In the genomic region with DNA sequence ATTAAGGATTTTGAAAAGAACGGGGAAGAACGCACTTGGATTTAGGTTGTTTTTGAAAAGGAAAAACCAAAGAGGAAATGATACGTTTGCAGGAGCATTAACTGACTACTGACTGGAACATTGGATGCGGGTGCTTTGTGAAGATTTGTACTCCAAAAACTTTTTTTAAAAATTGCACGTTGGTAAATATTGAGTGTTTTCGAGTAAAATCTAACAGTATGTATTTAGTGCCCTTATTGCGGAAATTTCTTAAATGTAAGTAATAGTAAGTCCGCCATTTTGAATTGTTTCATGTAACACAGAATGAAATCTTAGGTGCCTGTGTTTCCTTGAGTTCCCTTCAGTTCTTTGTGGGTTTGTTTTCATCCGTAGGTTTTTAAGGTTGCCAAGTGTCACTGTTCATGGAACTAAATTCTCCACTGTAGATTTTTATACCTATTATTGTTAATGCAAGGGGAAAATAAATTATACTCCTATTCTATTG, we compare ENCODE assay signal across 10 cellular contexts. TPM values are rescaled to one million over a fixed set of nuclear protein-coding genes. Genes with fewer than 3 reads are reported as not detected.
A peak's percentile ranks its signal among the peaks of the same experiment; 100 is the strongest.
DNase-seq lines count a peak whose midpoint lies in the region; FAIRE-seq and TF ChIP-seq lines count a peak whose summit lies in the region.
"Had no signal": no experiment of that assay in that cellular context is flagged by ENCODE, and none has a peak within 500 bp of the region (broad histone marks: within the 10 kb centered on the region; RNA-seq: fewer than 3 reads in every experiment).

No MANE protein-coding gene starts in this region.

- H2BK120ac ChIP-seq in H1 (replicated peaks; ENCODE audit: low read depth, low read length) = no peak overlapping the region

- no peak overlapping the region for H2BK20ac ChIP-seq in H1 (ENCODE audit: low read length)

- H3K27ac ChIP-seq in H1 (ENCODE audit: low read depth, low read length) = peak overlapping the region; percentile 87
- H3K27ac ChIP-seq: body of pancreas had no signal

- peak overlapping the region; percentile 79 for H2AFZ ChIP-seq in H1 (ENCODE audit: low read length)

- FAIRE-seq in H1 (lab: Jason Lieb, UNC) = peak; percentile 39

- H3K36me3 Mint-ChIP-seq in progenitor cell of endocrine pancreas (ENCODE audit: insufficient read depth) = no peaks in the 10 kb centered on the region

- peak overlapping the region; percentile 76 to 93 (median 84) for H3K9ac ChIP-seq in H1 (replicated peaks in 1 of 4; ENCODE audit: extremely low read depth in 1 of 4, low read depth in 3 of 4, low read length in 3 of 4)

- H3K27me3 Mint-ChIP-seq in progenitor cell of endocrine pancreas = no peaks in the 10 kb centered on the region

- TF ChIP-seq CTCF in H1 (IDR thresholded peaks at IDR 0.05; ENCODE audit: control extremely low read depth in 1 of 3, insufficient read depth in 1 of 3, low read depth in 1 of 3, low read length in 3 of 3) (no peak), progenitor cell of endocrine pancreas (IDR thresholded peaks at IDR 0.05; ENCODE audit: unreplicated experiment) (no peak)

- H3K36me3 ChIP-seq in H1 (ENCODE audit: control insufficient read depth in 2 of 4, insufficient read depth in 4 of 4, low read length in 3 of 4) = peaks cover 0 to 3% (median 0%) of the 10 kb centered on the region in 4 experiments; a peak in 2 of 8 replicates

- no peaks in the 10 kb centered on the region for H3K9me3 Mint-ChIP-seq in progenitor cell of endocrine pancreas (ENCODE audit: low read depth)

- H2BK15ac ChIP-seq in H1 (ENCODE audit: low read length) = no peak overlapping the region

- no peaks in the 10 kb centered on the region; a peak in 1 of 4 replicates for H3K9me3 ChIP-seq in H1 (ENCODE audit: insufficient read depth in 2 of 2, low read depth in 1 of 2, low read length in 1 of 2)
- H3K9me3 ChIP-seq: body of pancreas had no signal

- no peaks in the 10 kb centered on the region for H3K79me1 ChIP-seq in H1 (ENCODE audit: low read depth, low read length)

- no peak overlapping the region for H4K8ac ChIP-seq in H1 (ENCODE audit: extremely low read depth, insufficient read depth, low read length)

- H4K91ac ChIP-seq in H1 (replicated peaks; ENCODE audit: insufficient read length, low read length) = no peak overlapping the region

- TF ChIP-seq POLR2A in H1 (IDR thresholded peaks at IDR 0.05; ENCODE audit: control extremely low read depth in 1 of 2, low read depth in 2 of 2, low read length in 2 of 2) = no peak

- H3K4me3 Mint-ChIP-seq in progenitor cell of endocrine pancreas (ENCODE audit: low read depth) = peak overlapping the region; percentile 97

- no peak for TF ChIP-seq RAD21 in H1 (IDR thresholded peaks at IDR 0.05 in 1 of 2, conservative IDR thresholded peaks at IDR 0.05 in 1 of 2; ENCODE audit: low read depth in 2 of 2, low read length in 2 of 2)

- H3K4me2 ChIP-seq in H1 (ENCODE audit: insufficient read depth in 1 of 2, low read depth in 2 of 2, low read length in 2 of 2) = peak overlapping the region; percentile 45 to 60

- no peak overlapping the region for H2BK12ac ChIP-seq in H1 (ENCODE audit: low read depth, low read length)

- POLR2A ChIA-PET in H1 (lab: Charles Lee; ENCODE audit: partially characterized antibody) = interaction anchor here (11.7 kb wide), 1 partner anchor 14 kb away, joined by 251 read pairs; a partner anchor contains a TSS

- H3K23ac ChIP-seq in H1 (ENCODE audit: insufficient read length) = no peak overlapping the region

- TF ChIP-seq EP300 in H1 (IDR thresholded peaks at IDR 0.05; ENCODE audit: borderline replicate concordance in 1 of 2, low read depth in 2 of 2, low read length in 2 of 2) = no peak

- peak overlapping the region; percentile 52 to 95 (median 74) for H3K4me3 ChIP-seq in H1 (ENCODE audit: extremely low read depth in 1 of 4, insufficient read depth in 2 of 4, low read depth in 3 of 4, low read length in 4 of 4)
- H3K4me3 ChIP-seq: body of pancreas had no signal

- H3K14ac ChIP-seq in H1 (ENCODE audit: insufficient read length) = no peak overlapping the region

- H3K4me1 Mint-ChIP-seq in progenitor cell of endocrine pancreas (ENCODE audit: low read depth) = peaks cover 9% of the 10 kb centered on the region

- H3K4ac ChIP-seq in H1 (replicated peaks; ENCODE audit: insufficient read length, low read depth, low read length) = no peak overlapping the region

- no peak overlapping the region for H2AK5ac ChIP-seq in H1 (ENCODE audit: low read depth, low read length)

- H3K79me2 ChIP-seq in H1 (ENCODE audit: control insufficient read depth in 1 of 2, insufficient read depth in 2 of 2, low read length in 2 of 2) = peaks cover 0 to 52% of the 10 kb centered on the region in 2 experiments; a peak in 2 of 4 replicates

- no peak overlapping the region for H2BK5ac ChIP-seq in H1 (ENCODE audit: low read depth, low read length)

- DNase-seq in SIG-M5 treated with dmso at 0.1 percent for 504 hours (lab: John Stamatoyannopoulos, UW; ENCODE audit: unreplicated experiment) = peak; percentile 38
- no peak for DNase-seq in SIG-M5 (lab: John Stamatoyannopoulos, UW)
- peak; percentile 42 for DNase-seq in NCI-H524 treated with DMSO at 0.1 percent for 48 hours (lab: John Stamatoyannopoulos, UW)
- DNase-seq in H1 (ENCODE audit: low read depth in 1 of 2, low spot score in 2 of 2) = no peak
- DNase-seq in progenitor cell of endocrine pancreas (ENCODE audit: low spot score, unreplicated experiment) = no peak
- DNase-seq in epidermal melanocyte (ENCODE audit: insufficient read length, low spot score) = no peak
- DNase-seq in UCSD-AML1 (lab: John Stamatoyannopoulos, UW; ENCODE audit: unreplicated experiment) = no peak
- DNase-seq in HuH-7 (ENCODE audit: low spot score) = no peak

- CTCF ChIA-PET in H1 (lab: Charles Lee; ENCODE audit: partially characterized antibody) = no interaction called here

- H3K56ac ChIP-seq in H1 (replicated peaks; ENCODE audit: insufficient read length, low read depth, low read length) = peak overlapping the region; percentile 90

- H4K20me1 ChIP-seq in H1 (replicated peaks in 1 of 2; ENCODE audit: control insufficient read depth in 1 of 2, insufficient read depth in 2 of 2, low read length in 2 of 2) = no peaks in the 10 kb centered on the region

- H3K23me2 ChIP-seq in H1 (ENCODE audit: low read depth, low read length) = peaks cover 5% of the 10 kb centered on the region

- H3K27me3 ChIP-seq in H1 (replicated peaks in 1 of 4; ENCODE audit: control insufficient read depth in 3 of 4, extremely low read depth in 1 of 4, insufficient read depth in 3 of 4, low read length in 3 of 4) = no peaks in the 10 kb centered on the region

- H3K4me1 ChIP-seq in H1 (replicated peaks in 1 of 4; ENCODE audit: control insufficient read depth in 3 of 4, insufficient read depth in 4 of 4, low read length in 3 of 4) = peaks cover 0 to 9% (median 4%) of the 10 kb centered on the region in 4 experiments; a peak in 3 of 7 replicates

- no peak overlapping the region for H3K18ac ChIP-seq in H1 (ENCODE audit: extremely low read depth, low read length)

- peak overlapping the region; percentile 83 for H4K5ac ChIP-seq in H1 (ENCODE audit: insufficient read length, low read depth, low read length)

- peak overlapping the region; percentile 98 for H3K27ac Mint-ChIP-seq in progenitor cell of endocrine pancreas

- WGBS in H1 (ENCODE audit: extremely low coverage in 1 of 2, insufficient coverage in 1 of 2, insufficient read length in 1 of 2, insufficient replicate concordance in 2 of 2, low coverage in 1 of 2, low lambda C conversion rate in 2 of 2, missing lambda C conversion rate in 1 of 2), 2 experiments = 4% methylated on average over 9 of the region's 9 CpGs; no CpG with 5 or more reads in 1 of the 2 experiments

TF ChIP-seq in H1, 55 proteins besides CTCF, POLR2A, EP300 and RAD21:
- TF ChIP-seq CREB1 (IDR thresholded peaks at IDR 0.05) (no peak), YY1 (IDR thresholded peaks at IDR 0.05; ENCODE audit: low read depth, low read length) (peak; percentile 60; the same call in 1 of the 2 replicates), CHD1 (IDR thresholded peaks at IDR 0.05; ENCODE audit: low read depth, low read length) (peak; percentile 62; the same call in 1 of the 2 replicates)

RNA-seq across cellular contexts. Expression of a gene that starts 15.2 kb away (rescaled TPM):
- total RNA-seq in H1 (2021; fragmentation: NEBNext Ultra II Directional; extraction: Animal tissue kit (Norgen Biotek cat#: 25700)) = 92.4 and 94.7 TPM in 2 replicates
- 14.2 and 27.4 TPM in 2 replicates for polyA plus RNA-seq in H1 (2011; rRNA removed)
- polyA plus RNA-seq in H1 (2011; cell fraction: cytosol; rRNA removed) = 27.9 TPM
- polyA plus RNA-seq in H1 (2011; cell fraction: nucleus; rRNA removed) = 14.8 TPM
- polyA plus RNA-seq in H1 (2012, experiment 1 of 2) = 30.9 to 50.6 TPM (median 37.4 TPM) in 4 replicates
- polyA plus RNA-seq in H1 (2012, experiment 2 of 2) = 3.5 TPM
- 47.8 TPM for polyA plus RNA-seq in H1 (2013, experiment 1 of 2)
- polyA plus RNA-seq in H1 (2013, experiment 2 of 2) = 45.4 TPM
- 53.3 and 71.1 TPM in 2 replicates for polyA minus RNA-seq in H1 (2011; rRNA and poly(A)+ RNA removed)
- 44.4 TPM for polyA minus RNA-seq in H1 (2011; cell fraction: cytosol; rRNA and poly(A)+ RNA removed)
- 56.2 TPM for polyA minus RNA-seq in H1 (2011; cell fraction: nucleus; rRNA and poly(A)+ RNA removed)
- total RNA-seq in progenitor cell of endocrine pancreas = 35.2 and 38.8 TPM in 2 replicates
- total RNA-seq: body of pancreas, mononuclear cell had no signal

Comparison
In these comparisons a context has a peak if more than half of its experiments do, and no peak if none do; other contexts are left out.
1. DNase-seq: peak in SIG-M5 treated with dmso at 0.1 percent for 504 hours (single experiment) and NCI-H524 treated with DMSO at 0.1 percent for 48 hours (single experiment); none in SIG-M5 (single experiment), H1 (0 of 2), progenitor cell of endocrine pancreas (single experiment), epidermal melanocyte (single experiment), UCSD-AML1 (single experiment) and HuH-7 (single experiment).